In genomic region chr10:78491812-78492211, GRCh38 we compare ENCODE assay signal across 21 cellular contexts.
DNase-seq lines count a peak whose midpoint lies in the region; ATAC-seq and TF ChIP-seq lines count a peak whose summit lies in the region.
"Had no signal": no experiment of that assay in that cellular context is flagged by ENCODE, and none has a peak within 500 bp of the region (broad histone marks: within the 10 kb centered on the region; RNA-seq: fewer than 3 reads in every experiment).

No MANE protein-coding gene starts in this region.

- intact Hi-C loops in Calu3 (cut with micrococcal nuclease; ENCODE audit: unreplicated experiment) (no loop called here), posterior vena cava (cut with DNase I) (no loop called here)

- POLR2A ChIA-PET in HEK293 (lab: Yijun Ruan, JAX) = no interaction called here

- no peaks in the 10 kb centered on the region for H3K9me3 Mint-ChIP-seq in Calu3 (ENCODE audit: low read depth, unreplicated experiment)

- no peak for TF ChIP-seq CTCF in AG09309 (IDR thresholded peaks at IDR 0.05; ENCODE audit: control insufficient read depth, insufficient read depth, low read depth, low read length, missing control alignments)
- no peak for TF ChIP-seq CTCF in HEK293 (tag by site-specific recombination; IDR thresholded peaks at IDR 0.05)
- no peak for TF ChIP-seq CTCF in Calu3 (IDR thresholded peaks at IDR 0.05; ENCODE audit: unreplicated experiment)

- H3K4me3 ChIP-seq in AG09309 (ENCODE audit: control insufficient read depth, low read depth, low read length) = no peak overlapping the region
- H3K4me3 ChIP-seq in HEK293 (ENCODE audit: low read depth, low read length) = no peak overlapping the region
- H3K4me3 ChIP-seq: testis had no signal

- DNase-seq in AG09309 (ENCODE audit: low read depth) = peak; percentile 46
- DNase-seq in MV-4-11 (lab: John Stamatoyannopoulos, UW) = peak; percentile 26
- peak; percentile 6 for DNase-seq in iPS-NIHi7 (ENCODE audit: extremely low spot score)
- DNase-seq in Calu3 = no peak
- DNase-seq in mucosa of gallbladder (ENCODE audit: low spot score) = no peak
- no peak for DNase-seq in posterior vena cava (ENCODE audit: low spot score)
- DNase-seq: activated CD8-positive, alpha-beta memory T cell treated with anti-CD3 and anti-CD28 coated beads for 24 hours; activated T-cell treated with anti-CD3 and anti-CD28 coated beads, Interleukin-2, amount 50 U/mL, for 72 hours; CD8-positive, alpha-beta memory T cell; DND-41; effector memory CD8-positive, alpha-beta T cell; H9; left ventricle myocardium superior; NCI-H82; retina; testis had no signal

- no TSS peak for BruUV-seq in Calu3 (replicated peaks; lab: Mats Ljungman, UMichigan)

- H3K4me1 Mint-ChIP-seq in Calu3 (ENCODE audit: low read depth, unreplicated experiment) = no peaks in the 10 kb centered on the region
- H3K4me1 Mint-ChIP-seq: activated naive CD4-positive, alpha-beta T cell treated with anti-CD3 and anti-CD28 coated beads, Interleukin-2, amount 50 U/mL, for 24 hours; CD8-positive, alpha-beta memory T cell; H9 had no signal

- CTCF ChIA-PET in HEK293 (lab: Yijun Ruan, JAX) (no interaction called here), Calu3 (lab: Charles Lee) (no interaction called here)

- H3K4me1 ChIP-seq in HEK293 (ENCODE audit: control insufficient read depth, insufficient read depth, low read length) = no peaks in the 10 kb centered on the region
- H3K4me1 ChIP-seq: testis had no signal

- H3K36me3 Mint-ChIP-seq in Calu3 (ENCODE audit: insufficient read depth, unreplicated experiment) = no peaks in the 10 kb centered on the region

- no peak overlapping the region for H3K4me3 Mint-ChIP-seq in Calu3 (ENCODE audit: low read depth, unreplicated experiment)
- H3K4me3 Mint-ChIP-seq: activated naive CD4-positive, alpha-beta T cell treated with anti-CD3 and anti-CD28 coated beads, Interleukin-2, amount 50 U/mL, for 24 hours; activated T-cell treated with anti-CD3 and anti-CD28 coated beads, Interleukin-2, amount 50 U/mL, for 72 hours; CD8-positive, alpha-beta memory T cell; effector memory CD8-positive, alpha-beta T cell; H9; T-helper 2 cell treated with Interferon-gamma antibody and Interleukin-4, amounts not matched to agents 5 μg/mL and 100 μg/mL, for 36 hours had no signal

- H3K9me3 ChIP-seq in HEK293 (ENCODE audit: control insufficient read depth, insufficient read depth, low read depth, low read length) = no peaks in the 10 kb centered on the region
- H3K9me3 ChIP-seq: testis had no signal

- no peak for ATAC-seq in GM21515 (IDR thresholded peaks at IDR 0.05; ENCODE audit: unreplicated experiment)
- ATAC-seq: activated T-cell treated with anti-CD3 and anti-CD28 coated beads, Interleukin-2, amount 50 U/mL, for 72 hours; effector memory CD8-positive, alpha-beta T cell; left ventricle myocardium superior; Panc1 had no signal

- H3K36me3 ChIP-seq in HEK293 (ENCODE audit: control insufficient read depth in 2 of 2, insufficient read depth in 1 of 2, low read length in 2 of 2) = no peaks in the 10 kb centered on the region

- H3K27ac Mint-ChIP-seq in Calu3 (ENCODE audit: unreplicated experiment) = no peak overlapping the region
- H3K27ac Mint-ChIP-seq: activated naive CD4-positive, alpha-beta T cell treated with anti-CD3 and anti-CD28 coated beads, Interleukin-2, amount 50 U/mL, for 24 hours; activated T-cell treated with anti-CD3 and anti-CD28 coated beads, Interleukin-2, amount 50 U/mL, for 72 hours; CD8-positive, alpha-beta memory T cell; effector memory CD8-positive, alpha-beta T cell; H9; T-helper 2 cell treated with Interferon-gamma antibody and Interleukin-4, amounts not matched to agents 5 μg/mL and 100 μg/mL, for 36 hours had no signal

- no peak overlapping the region for H3K27ac ChIP-seq in HEK293 (ENCODE audit: extremely low read depth, low read depth, low read length)
- H3K27ac ChIP-seq: testis had no signal

- H3K27me3 Mint-ChIP-seq in Calu3 (ENCODE audit: unreplicated experiment) = peaks cover 92% of the 10 kb centered on the region

TF ChIP-seq in HEK293, 187 proteins besides CTCF, POLR2A, EP300 and RAD21:
- TF ChIP-seq ZNF19 (tag by site-specific recombination; IDR thresholded peaks at IDR 0.05; ENCODE audit: low read depth) (no peak), EGR2 (tag by site-specific recombination; IDR thresholded peaks at IDR 0.05; ENCODE audit: low read depth) (peak; percentile 82), PRDM1 (tag by site-specific recombination; IDR thresholded peaks at IDR 0.05) (no peak), ZFHX2 (tag by site-specific recombination; conservative IDR thresholded peaks at IDR 0.05) (peak; percentile 81)

Comparison
In these comparisons a context has a peak if more than half of its experiments do, and no peak if none do; other contexts are left out.
1. DNase-seq: peak in AG09309 (single experiment), MV-4-11 (single experiment) and iPS-NIHi7 (single experiment); none in Calu3 (single experiment), mucosa of gallbladder (single experiment) and posterior vena cava (single experiment).